1 cellular context compared by ENCODE assay signal in the genomic region with DNA sequence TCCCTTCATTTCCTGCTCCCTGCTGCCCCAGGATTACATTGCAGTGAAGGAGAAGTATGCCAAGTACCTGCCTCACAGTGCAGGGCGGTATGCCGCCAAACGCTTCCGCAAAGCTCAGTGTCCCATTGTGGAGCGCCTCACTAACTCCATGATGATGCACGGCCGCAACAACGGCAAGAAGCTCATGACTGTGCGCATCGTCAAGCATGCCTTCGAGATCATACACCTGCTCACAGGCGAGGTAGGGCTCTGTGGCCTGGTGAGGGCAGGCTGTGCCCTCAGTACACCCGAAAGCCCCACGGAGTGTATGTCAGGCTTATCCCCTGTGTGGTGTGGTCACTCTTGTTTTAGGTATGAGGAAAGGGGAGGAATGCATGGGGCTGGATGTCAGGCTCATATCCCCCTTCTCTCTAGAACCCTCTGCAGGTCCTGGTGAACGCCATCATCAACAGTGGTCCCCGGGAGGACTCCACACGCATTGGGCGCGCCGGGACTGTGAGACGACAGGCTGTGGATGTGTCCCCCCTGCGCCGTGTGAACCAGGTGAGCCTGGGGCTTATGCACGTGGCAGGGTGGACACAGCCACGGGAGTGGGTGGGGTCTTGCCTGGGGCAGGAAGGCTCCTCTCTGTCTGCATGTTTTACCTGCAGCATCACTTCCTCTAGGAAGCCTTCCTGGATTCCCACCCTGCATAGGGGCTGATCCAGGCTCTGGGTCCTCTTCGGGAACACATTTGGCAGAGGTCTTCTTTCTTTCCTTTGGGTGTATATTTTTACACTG.
TF ChIP-seq lines count a peak whose summit lies in the region.

No MANE protein-coding gene starts in this region.

TF ChIP-seq in K562, 482 proteins besides CTCF, POLR2A, EP300 and RAD21:
- TF ChIP-seq, protein P1, sequence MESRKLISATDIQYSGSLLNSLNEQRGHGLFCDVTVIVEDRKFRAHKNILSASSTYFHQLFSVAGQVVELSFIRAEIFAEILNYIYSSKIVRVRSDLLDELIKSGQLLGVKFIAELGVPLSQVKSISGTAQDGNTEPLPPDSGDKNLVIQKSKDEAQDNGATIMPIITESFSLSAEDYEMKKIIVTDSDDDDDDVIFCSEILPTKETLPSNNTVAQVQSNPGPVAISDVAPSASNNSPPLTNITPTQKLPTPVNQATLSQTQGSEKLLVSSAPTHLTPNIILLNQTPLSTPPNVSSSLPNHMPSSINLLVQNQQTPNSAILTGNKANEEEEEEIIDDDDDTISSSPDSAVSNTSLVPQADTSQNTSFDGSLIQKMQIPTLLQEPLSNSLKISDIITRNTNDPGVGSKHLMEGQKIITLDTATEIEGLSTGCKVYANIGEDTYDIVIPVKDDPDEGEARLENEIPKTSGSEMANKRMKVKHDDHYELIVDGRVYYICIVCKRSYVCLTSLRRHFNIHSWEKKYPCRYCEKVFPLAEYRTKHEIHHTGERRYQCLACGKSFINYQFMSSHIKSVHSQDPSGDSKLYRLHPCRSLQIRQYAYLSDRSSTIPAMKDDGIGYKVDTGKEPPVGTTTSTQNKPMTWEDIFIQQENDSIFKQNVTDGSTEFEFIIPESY (CRISPR knock-in tag; IDR thresholded peaks at IDR 0.05): peak; percentile 92
- peak; percentile 55; the same call in 1 of the 2 replicates for TF ChIP-seq SUPT5H (IDR thresholded peaks at IDR 0.05)
- TF ChIP-seq, protein P2, sequence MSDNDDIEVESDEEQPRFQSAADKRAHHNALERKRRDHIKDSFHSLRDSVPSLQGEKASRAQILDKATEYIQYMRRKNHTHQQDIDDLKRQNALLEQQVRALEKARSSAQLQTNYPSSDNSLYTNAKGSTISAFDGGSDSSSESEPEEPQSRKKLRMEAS (CRISPR knock-in tag; IDR thresholded peaks at IDR 0.05): peak; percentile 31; the same call in 1 of the 2 replicates
- TF ChIP-seq, protein P3, sequence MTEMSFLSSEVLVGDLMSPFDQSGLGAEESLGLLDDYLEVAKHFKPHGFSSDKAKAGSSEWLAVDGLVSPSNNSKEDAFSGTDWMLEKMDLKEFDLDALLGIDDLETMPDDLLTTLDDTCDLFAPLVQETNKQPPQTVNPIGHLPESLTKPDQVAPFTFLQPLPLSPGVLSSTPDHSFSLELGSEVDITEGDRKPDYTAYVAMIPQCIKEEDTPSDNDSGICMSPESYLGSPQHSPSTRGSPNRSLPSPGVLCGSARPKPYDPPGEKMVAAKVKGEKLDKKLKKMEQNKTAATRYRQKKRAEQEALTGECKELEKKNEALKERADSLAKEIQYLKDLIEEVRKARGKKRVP (CRISPR knock-in tag; IDR thresholded peaks at IDR 0.05): no peak
- no peak for TF ChIP-seq ZNF717 (CRISPR knock-in tag; IDR thresholded peaks at IDR 0.05)
- no peak for TF ChIP-seq TAF1 (IDR thresholded peaks at IDR 0.05; ENCODE audit: control insufficient read depth, extremely low read depth, insufficient read depth, low read length, severe bottlenecking)
- TF ChIP-seq POU5F1 (IDR thresholded peaks at IDR 0.05; ENCODE audit: borderline replicate concordance, low read depth, low read length, partially characterized antibody): no peak
- peak; percentile 67 for TF ChIP-seq POLR2G (IDR thresholded peaks at IDR 0.05; ENCODE audit: low read depth, low read length)
- TF ChIP-seq, protein P4, sequence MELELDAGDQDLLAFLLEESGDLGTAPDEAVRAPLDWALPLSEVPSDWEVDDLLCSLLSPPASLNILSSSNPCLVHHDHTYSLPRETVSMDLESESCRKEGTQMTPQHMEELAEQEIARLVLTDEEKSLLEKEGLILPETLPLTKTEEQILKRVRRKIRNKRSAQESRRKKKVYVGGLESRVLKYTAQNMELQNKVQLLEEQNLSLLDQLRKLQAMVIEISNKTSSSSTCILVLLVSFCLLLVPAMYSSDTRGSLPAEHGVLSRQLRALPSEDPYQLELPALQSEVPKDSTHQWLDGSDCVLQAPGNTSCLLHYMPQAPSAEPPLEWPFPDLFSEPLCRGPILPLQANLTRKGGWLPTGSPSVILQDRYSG (tag; conservative IDR thresholded peaks at IDR 0.05; ENCODE audit: low read depth): no peak
- TF ChIP-seq NFE2L1 (tag; IDR thresholded peaks at IDR 0.05; ENCODE audit: borderline replicate concordance, low read depth): no peak
- no peak for TF ChIP-seq HNRNPLL (IDR thresholded peaks at IDR 0.05; ENCODE audit: low read depth, low read length, poor library complexity, severe bottlenecking)
- peak; percentile 63 for TF ChIP-seq RBM22 (IDR thresholded peaks at IDR 0.05; ENCODE audit: low read depth, low read length, poor library complexity, severe bottlenecking)
- TF ChIP-seq, protein P5, sequence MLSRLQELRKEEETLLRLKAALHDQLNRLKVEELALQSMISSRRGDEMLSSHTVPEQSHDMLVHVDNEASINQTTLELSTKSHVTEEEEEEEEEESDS (CRISPR knock-in tag; IDR thresholded peaks at IDR 0.05): no peak
- no peak for TF ChIP-seq ZNF174 (CRISPR knock-in tag; IDR thresholded peaks at IDR 0.05)
- peak; percentile 66 for TF ChIP-seq RBFOX2 (IDR thresholded peaks at IDR 0.05; ENCODE audit: low read depth, low read length)
- peak; percentile 75 for TF ChIP-seq ZFP36 (IDR thresholded peaks at IDR 0.05; ENCODE audit: low read depth, low read length, partially characterized antibody)
TF ChIP-seq in K562: peak in this region for 7.
